ENCODE assay signal across 8 cellular contexts in the genomic region with DNA sequence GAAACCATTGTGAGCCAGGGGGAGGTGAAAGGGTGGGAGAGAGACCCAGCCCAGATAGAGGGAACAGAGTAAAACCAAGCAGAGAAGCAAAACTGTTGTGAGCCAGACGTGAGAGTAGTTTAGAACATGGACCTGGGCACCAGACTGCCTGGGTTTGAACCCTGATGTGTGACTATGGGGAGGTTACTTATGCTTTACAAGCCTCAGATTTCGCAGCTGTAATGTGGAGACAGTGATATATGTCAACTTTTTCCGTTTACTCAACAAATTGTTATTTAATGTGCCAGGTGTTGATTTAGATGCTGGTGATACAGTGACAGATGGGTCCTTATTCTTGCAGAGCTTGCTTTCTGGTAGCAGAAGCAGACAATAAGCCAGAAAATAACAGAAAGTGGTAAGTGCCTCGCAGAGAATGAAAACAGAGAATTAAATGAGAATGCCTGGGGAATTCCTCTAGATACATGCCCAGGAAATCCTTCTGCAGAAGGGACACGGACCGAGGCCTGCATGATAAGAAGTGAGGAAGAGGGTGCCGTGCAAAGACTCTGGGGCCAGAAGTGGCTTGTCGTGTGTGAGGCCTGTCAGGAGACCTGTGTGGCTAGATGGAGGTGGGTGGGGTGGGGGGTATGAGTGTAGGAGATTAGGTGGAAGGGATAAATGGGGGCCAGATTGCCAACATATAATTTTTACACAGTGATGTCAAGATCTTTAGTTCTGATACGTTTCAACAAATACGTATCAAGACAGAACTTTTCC. TPM values are rescaled to one million over a fixed set of nuclear protein-coding genes. Genes with fewer than 3 reads are reported as not detected.
A peak's percentile ranks its signal among the peaks of the same experiment; 100 is the strongest.
DNase-seq lines count a peak whose midpoint lies in the region; ATAC-seq and TF ChIP-seq lines count a peak whose summit lies in the region.

No MANE protein-coding gene starts in this region.

- ATAC-seq in heart right ventricle = peak in 1 of 8 donors; percentile 21
- ATAC-seq in left ventricle myocardium superior = no peak
- ATAC-seq in HG03064 (IDR thresholded peaks at IDR 0.05; ENCODE audit: low read depth, unreplicated experiment) = peak; percentile 12
- ATAC-seq in activated B cell treated with CpG ODN at 0.5 μM for 24 hours (ENCODE audit: low read depth) = peak; percentile 59
- ATAC-seq in HG03439 (IDR thresholded peaks at IDR 0.05; ENCODE audit: unreplicated experiment) = no peak

- H3K4me3 Mint-ChIP-seq in activated B cell treated with CpG ODN at 0.5 μM for 24 hours = no peak overlapping the region

- no peak overlapping the region for H3K27ac Mint-ChIP-seq in activated B cell treated with CpG ODN at 0.5 μM for 24 hours

- H3K79me1 ChIP-seq in trophoblast cell (ENCODE audit: low read length) = peaks cover 9% of the 10 kb centered on the region

- POLR2A ChIA-PET in activated B cell treated with CpG ODN at 0.5 μM for 24 hours (lab: Charles Lee) = interaction anchor here (1.0 to 1.6 kb wide), 3 partner anchors 14 to 124 kb away, joined by 3 to 10 read pairs (median 4); partner anchors contain the start of gene KAT2B

- H4K12ac ChIP-seq in trophoblast cell (ENCODE audit: low read depth, low read length) = no peak overlapping the region

- H3K4me1 ChIP-seq in heart right ventricle (peaks cover 14 to 64% (median 54%) of the 10 kb centered on the region in 9 donors), trophoblast cell (ENCODE audit: control insufficient read depth in 1 of 2, insufficient read depth in 2 of 2, low read length in 2 of 2) (peaks cover 11 to 15% of the 10 kb centered on the region in 2 experiments)

- no peak overlapping the region for H4K8ac ChIP-seq in trophoblast cell (ENCODE audit: low read depth, low read length)

- no peak overlapping the region for H3K23ac ChIP-seq in trophoblast cell (ENCODE audit: low read length)

- H2BK5ac ChIP-seq in trophoblast cell (ENCODE audit: low read depth, low read length, poor library complexity) = peak overlapping the region; percentile 37

- H3K4me2 ChIP-seq in trophoblast cell (ENCODE audit: low read length) = no peak overlapping the region

- H3K27me3 ChIP-seq in heart right ventricle (no peaks in the 10 kb centered on the region), trophoblast cell (ENCODE audit: insufficient read depth, low read length) (no peaks in the 10 kb centered on the region)

- peaks cover 2% of the 10 kb centered on the region for H3K36me3 Mint-ChIP-seq in activated B cell treated with CpG ODN at 0.5 μM for 24 hours (ENCODE audit: low read depth)

- TF ChIP-seq CTCF in heart right ventricle (IDR thresholded peaks at IDR 0.05) (no peak), activated B cell treated with CpG ODN at 0.5 μM for 24 hours (IDR thresholded peaks at IDR 0.05) (no peak)

- no peaks in the 10 kb centered on the region for H3K27me3 Mint-ChIP-seq in activated B cell treated with CpG ODN at 0.5 μM for 24 hours

- H3K14ac ChIP-seq in trophoblast cell (ENCODE audit: low read length) = no peak overlapping the region

- H3K18ac ChIP-seq in trophoblast cell (ENCODE audit: low read length) = peak overlapping the region; percentile 26

- H2BK120ac ChIP-seq in trophoblast cell (ENCODE audit: insufficient read depth, low read length, poor library complexity) = no peak overlapping the region

- 35 to 46% methylated on average over 10 of the region's 10 CpGs for WGBS in heart right ventricle, 2 donors
- no CpG with 5 or more reads among the region's 10 CpGs for WGBS in trophoblast cell (ENCODE audit: extremely low coverage, insufficient coverage, insufficient read length)

- H3K79me2 ChIP-seq in trophoblast cell (ENCODE audit: control insufficient read depth, insufficient read depth, low read length, poor library complexity) = no peaks in the 10 kb centered on the region

- H3K36me3 ChIP-seq in heart right ventricle = no peaks in the 10 kb centered on the region
- H3K36me3 ChIP-seq in trophoblast cell (ENCODE audit: control insufficient read depth in 1 of 2, insufficient read depth in 2 of 2, low read length in 2 of 2) = no peaks in the 10 kb centered on the region

- no peak overlapping the region for H3K4ac ChIP-seq in trophoblast cell (ENCODE audit: low read depth, low read length)

- intact Hi-C loops in heart right ventricle (cut with DNase I) (no loop called here), left ventricle myocardium superior (cut with micrococcal nuclease) (no loop called here), activated B cell treated with CpG ODN at 0.5 μM for 24 hours (cut with micrococcal nuclease) (loop anchor here (2.0 kb wide), 1 partner anchor 26 kb away; no protein-coding TSS in a partner anchor)

- no peaks in the 10 kb centered on the region for H3K9me3 Mint-ChIP-seq in activated B cell treated with CpG ODN at 0.5 μM for 24 hours

- CTCF ChIA-PET in activated B cell treated with CpG ODN at 0.5 μM for 24 hours (lab: Charles Lee) = interaction anchor here (1.7 kb wide), 1 partner anchor 14 kb away, joined by 5 read pairs; no protein-coding TSS in a partner anchor

- H3K9ac ChIP-seq in trophoblast cell (ENCODE audit: low read length) = no peak overlapping the region

- H3K27ac ChIP-seq in heart right ventricle (peak overlapping the region in 9 of 10 donors; percentile 47 to 83 (median 76)), trophoblast cell (ENCODE audit: low read depth, low read length) (peak overlapping the region; percentile 3)

- no peak for DNase-seq in heart right ventricle
- no peak for DNase-seq in left ventricle myocardium superior
- DNase-seq in activated B cell treated with CpG ODN at 0.5 μM for 24 hours = no peak
- no peak for DNase-seq in trophoblast cell
- DNase-seq in amniotic stem cell (lab: John Stamatoyannopoulos, UW) = no peak
- no peak for DNase-seq in HPDE6-E6E7 (ENCODE audit: extremely low spot score)

- no peak overlapping the region for H2AK5ac ChIP-seq in trophoblast cell (ENCODE audit: low read length)

- H3K4me1 Mint-ChIP-seq in activated B cell treated with CpG ODN at 0.5 μM for 24 hours = peaks cover 33% of the 10 kb centered on the region

- peak overlapping the region; percentile 53 for H2BK12ac ChIP-seq in trophoblast cell (ENCODE audit: low read length)

- H3K9me3 ChIP-seq in heart right ventricle (no peaks in the 10 kb centered on the region), trophoblast cell (ENCODE audit: insufficient read depth, low read depth, low read length) (no peaks in the 10 kb centered on the region)

- H2AFZ ChIP-seq in trophoblast cell (ENCODE audit: insufficient read depth, low read length, poor library complexity) = no peak overlapping the region

- H3K4me3 ChIP-seq in heart right ventricle (no peak overlapping the region), trophoblast cell (ENCODE audit: low read depth, low read length) (no peak overlapping the region)

- H4K91ac ChIP-seq in trophoblast cell (ENCODE audit: low read depth, low read length) = peak overlapping the region; percentile 19

RNA-seq across cellular contexts. Expression of gene KAT2B, which starts 15.0 kb away (rescaled TPM):
- total RNA-seq in heart right ventricle = 100 to 1,000 TPM in 1 of 10 donors, 10 to 100 TPM in 9; 81.7 to 104 (median 87.8) TPM
- 10 to 100 TPM; 11.4 to 24.8 TPM for polyA plus RNA-seq in heart right ventricle
- total RNA-seq in left ventricle myocardium superior = 111 TPM
- 35.9 and 36.8 TPM in 2 replicates for total RNA-seq in activated B cell treated with CpG ODN at 0.5 μM for 24 hours
- polyA plus RNA-seq in trophoblast cell (2013) = 16.7 and 17.5 TPM in 2 replicates

RNA-seq across cellular contexts. Expression of gene PP2D1, which starts 43.1 kb away (rescaled TPM):
- not detected for total RNA-seq in heart right ventricle
- polyA plus RNA-seq in heart right ventricle = not detected
- not detected for total RNA-seq in left ventricle myocardium superior
- not detected in 2 replicates for total RNA-seq in activated B cell treated with CpG ODN at 0.5 μM for 24 hours
- not detected in 2 replicates for polyA plus RNA-seq in trophoblast cell (2013)

Comparison
In these comparisons a context has a peak if more than half of its experiments do, and no peak if none do; other contexts are left out.
1. ATAC-seq: peak in HG03064 (single experiment) and activated B cell treated with CpG ODN at 0.5 μM for 24 hours (single experiment); none in left ventricle myocardium superior (single experiment) and HG03439 (single experiment).